15 cellular contexts compared by ENCODE assay signal in the genomic region with DNA sequence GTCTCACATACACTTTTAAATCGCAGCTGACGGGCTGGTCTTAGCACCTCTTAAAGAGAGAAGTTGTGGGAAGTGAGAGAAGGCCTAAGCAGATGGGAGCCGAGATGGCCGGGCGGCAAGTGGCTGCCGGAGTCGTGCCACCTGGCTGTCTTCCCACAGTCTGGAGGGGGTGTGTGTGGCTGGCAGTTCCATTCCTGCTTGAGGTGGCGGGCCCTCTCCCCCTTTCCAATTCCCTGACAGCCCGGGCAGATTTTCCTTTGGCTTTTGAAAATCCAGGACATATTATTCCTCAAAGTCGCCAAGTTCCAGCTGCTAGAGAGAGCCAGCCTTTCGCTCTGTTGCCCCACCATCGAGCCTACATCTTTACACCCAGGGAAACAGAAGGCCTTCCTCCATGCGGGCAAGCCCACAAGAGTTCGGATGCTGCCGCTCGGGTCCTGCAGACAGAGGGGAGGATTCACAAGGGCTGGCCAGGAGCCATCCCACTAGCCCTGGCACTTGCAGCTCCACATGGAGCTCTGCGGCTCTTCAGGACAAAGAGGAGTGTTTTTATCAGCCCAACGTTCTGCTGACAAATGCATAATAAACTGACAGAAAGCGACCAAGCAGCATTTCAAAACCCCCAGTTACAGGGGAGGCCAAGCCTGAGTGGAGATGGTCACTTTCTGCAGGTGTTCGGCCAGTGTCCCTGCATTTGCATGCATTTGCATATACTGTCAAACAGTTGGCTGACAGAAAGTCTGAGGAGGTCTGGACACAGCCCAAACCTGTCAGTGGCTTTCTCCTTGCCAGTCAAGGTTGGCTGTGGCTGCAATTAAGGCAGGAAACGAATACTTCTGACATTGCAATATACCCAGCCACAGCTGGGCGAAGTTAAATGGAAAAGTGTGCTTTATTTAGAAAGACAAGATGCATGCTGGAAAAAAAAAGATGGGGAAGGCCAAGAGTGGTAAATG. TPM values are rescaled to one million over a fixed set of nuclear protein-coding genes. Genes with fewer than 3 reads are reported as not detected.
A peak's percentile ranks its signal among the peaks of the same experiment; 100 is the strongest.
DNase-seq lines count a peak whose midpoint lies in the region; ATAC-seq and TF ChIP-seq lines count a peak whose summit lies in the region.
"Had no signal": no experiment of that assay in that cellular context is flagged by ENCODE, and none has a peak within 500 bp of the region (broad histone marks: within the 10 kb centered on the region; RNA-seq: fewer than 3 reads in every experiment).

No MANE protein-coding gene starts in this region.

- peaks cover 49% of the 10 kb centered on the region for H3K4me1 Mint-ChIP-seq in glutamatergic neuron (ENCODE audit: low read depth, unreplicated experiment)

- intact Hi-C loops in left cardiac atrium (cut with DNase I) (no loop called here), cardiac septum (cut with DNase I) (no loop called here)

- H3K4me3 Mint-ChIP-seq in glutamatergic neuron (ENCODE audit: unreplicated experiment), result peak overlapping the region; percentile 4

- H3K27ac ChIP-seq in temporal lobe (ENCODE audit: low read depth, low read length), result peak overlapping the region; percentile 90
- H3K27ac ChIP-seq: coronary artery, esophagus squamous epithelium, stomach had no signal

- peaks cover 2% of the 10 kb centered on the region for H3K9me3 Mint-ChIP-seq in glutamatergic neuron (ENCODE audit: unreplicated experiment)

- DNase-seq in left cardiac atrium, result no peak
- DNase-seq in cardiac septum (ENCODE audit: low spot score), result no peak
- DNase-seq in NCI-H526 treated with DMSO at 0.1 percent for 48 hours (lab: John Stamatoyannopoulos, UW), result peak; percentile 71
- DNase-seq in glutamatergic neuron, result no peak
- DNase-seq: activated CD4-positive, alpha-beta T cell treated with anti-CD3 and anti-CD28 coated beads, Interleukin-2, amount 50 U/mL, for 48 hours; esophagus squamous epithelium; NCI-H1930; stomach had no signal

- peaks cover 6% of the 10 kb centered on the region for H3K27me3 Mint-ChIP-seq in glutamatergic neuron (ENCODE audit: unreplicated experiment)

- no peaks in the 10 kb centered on the region for H3K36me3 Mint-ChIP-seq in glutamatergic neuron (ENCODE audit: unreplicated experiment)

- H3K27ac Mint-ChIP-seq in glutamatergic neuron (ENCODE audit: unreplicated experiment), result no peak overlapping the region

- ATAC-seq in left cardiac atrium (peak; percentile 32 to 59), GM18520 (IDR thresholded peaks at IDR 0.05; ENCODE audit: unreplicated experiment) (no peak), GM18511 (IDR thresholded peaks at IDR 0.05; ENCODE audit: unreplicated experiment) (no peak)
- no peak for ATAC-seq in activated CD4-positive, CD25-positive, alpha-beta regulatory T cell treated with anti-CD3 and anti-CD28 coated beads, Interleukin-2, amount 50 U/mL, for 24 hours

- TF ChIP-seq CTCF in glutamatergic neuron (IDR thresholded peaks at IDR 0.05; ENCODE audit: partially characterized antibody, unreplicated experiment), result no peak

RNA-seq across cellular contexts. Expression of gene OLIG1, which starts 45.9 kb away (rescaled TPM):
- total RNA-seq in left cardiac atrium (under 1 TPM in 1 of 2 donors, not detected in 1; 0.27 TPM), cardiac septum (0.32 TPM), glutamatergic neuron (ENCODE audit: unreplicated experiment) (14.2 TPM), temporal lobe (19.4 TPM)
- total RNA-seq: esophagus squamous epithelium, mesenteric fat pad, renal cortical epithelial cell, stomach had no signal

Comparison
In these comparisons a context has a peak if more than half of its experiments do, and no peak if none do; other contexts are left out.
1. ATAC-seq: peak in left cardiac atrium (2 of 2); none in activated CD4-positive, CD25-positive, alpha-beta regulatory T cell treated with anti-CD3 and anti-CD28 coated beads, Interleukin-2, amount 50 U/mL, for 24 hours (0 of 2), GM18520 (single experiment) and GM18511 (single experiment).
2. RNA of gene OLIG1, which starts 45.9 kb away (total RNA-seq): 19.4 TPM in temporal lobe (single experiment) and 14.2 TPM in glutamatergic neuron (single experiment); 0.32 TPM in cardiac septum (single experiment) and 0.27 TPM in left cardiac atrium; every median in the first group is over 10 times any median in the second.